ENCODE assay signal across 1 cellular context in genomic region chr2:191009541-191010374, GRCh38.
TF ChIP-seq lines count a peak whose summit lies in the region.

No MANE protein-coding gene starts in this region.

TF ChIP-seq in SK-N-SH, 30 proteins besides CTCF, POLR2A, EP300 and RAD21:
- TF ChIP-seq, protein P1, sequence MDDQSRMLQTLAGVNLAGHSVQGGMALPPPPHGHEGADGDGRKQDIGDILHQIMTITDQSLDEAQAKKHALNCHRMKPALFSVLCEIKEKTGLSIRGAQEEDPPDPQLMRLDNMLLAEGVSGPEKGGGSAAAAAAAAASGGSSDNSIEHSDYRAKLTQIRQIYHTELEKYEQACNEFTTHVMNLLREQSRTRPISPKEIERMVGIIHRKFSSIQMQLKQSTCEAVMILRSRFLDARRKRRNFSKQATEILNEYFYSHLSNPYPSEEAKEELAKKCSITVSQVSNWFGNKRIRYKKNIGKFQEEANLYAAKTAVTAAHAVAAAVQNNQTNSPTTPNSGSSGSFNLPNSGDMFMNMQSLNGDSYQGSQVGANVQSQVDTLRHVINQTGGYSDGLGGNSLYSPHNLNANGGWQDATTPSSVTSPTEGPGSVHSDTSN (IDR thresholded peaks at IDR 0.05): no peak
- TF ChIP-seq SIN3A (IDR thresholded peaks at IDR 0.05; ENCODE audit: borderline replicate concordance, low read depth, low read length): no peak
- TF ChIP-seq TEAD4 (IDR thresholded peaks at IDR 0.05; ENCODE audit: borderline replicate concordance, insufficient read depth): no peak
- no peak for TF ChIP-seq NFIC (IDR thresholded peaks at IDR 0.05; ENCODE audit: borderline replicate concordance)
- no peak for TF ChIP-seq YY1 (IDR thresholded peaks at IDR 0.05; ENCODE audit: low read depth)
- TF ChIP-seq GABPA (IDR thresholded peaks at IDR 0.05; ENCODE audit: low read depth): no peak
- no peak for TF ChIP-seq RXRA (IDR thresholded peaks at IDR 0.05; ENCODE audit: borderline replicate concordance, low read depth)
- no peak for TF ChIP-seq SMC3 (IDR thresholded peaks at IDR 0.05; ENCODE audit: low read depth, low read length)
- TF ChIP-seq EZH2phosphoT487 (IDR thresholded peaks at IDR 0.05; ENCODE audit: borderline replicate concordance, low read depth): no peak
- TF ChIP-seq CHD2 (IDR thresholded peaks at IDR 0.05; ENCODE audit: low read length, partially characterized antibody): no peak
- no peak for TF ChIP-seq MEF2A (IDR thresholded peaks at IDR 0.05; ENCODE audit: borderline replicate concordance, low read depth)
- no peak for TF ChIP-seq ELF1 (IDR thresholded peaks at IDR 0.05)
- TF ChIP-seq GATA2 (CRISPR knock-in tag; IDR thresholded peaks at IDR 0.05): no peak
- no peak for TF ChIP-seq REST (IDR thresholded peaks at IDR 0.05; ENCODE audit: low read depth, low read length)
- TF ChIP-seq IRF3 (IDR thresholded peaks at IDR 0.05; ENCODE audit: low read depth, low read length): no peak
- TF ChIP-seq, protein P2, sequence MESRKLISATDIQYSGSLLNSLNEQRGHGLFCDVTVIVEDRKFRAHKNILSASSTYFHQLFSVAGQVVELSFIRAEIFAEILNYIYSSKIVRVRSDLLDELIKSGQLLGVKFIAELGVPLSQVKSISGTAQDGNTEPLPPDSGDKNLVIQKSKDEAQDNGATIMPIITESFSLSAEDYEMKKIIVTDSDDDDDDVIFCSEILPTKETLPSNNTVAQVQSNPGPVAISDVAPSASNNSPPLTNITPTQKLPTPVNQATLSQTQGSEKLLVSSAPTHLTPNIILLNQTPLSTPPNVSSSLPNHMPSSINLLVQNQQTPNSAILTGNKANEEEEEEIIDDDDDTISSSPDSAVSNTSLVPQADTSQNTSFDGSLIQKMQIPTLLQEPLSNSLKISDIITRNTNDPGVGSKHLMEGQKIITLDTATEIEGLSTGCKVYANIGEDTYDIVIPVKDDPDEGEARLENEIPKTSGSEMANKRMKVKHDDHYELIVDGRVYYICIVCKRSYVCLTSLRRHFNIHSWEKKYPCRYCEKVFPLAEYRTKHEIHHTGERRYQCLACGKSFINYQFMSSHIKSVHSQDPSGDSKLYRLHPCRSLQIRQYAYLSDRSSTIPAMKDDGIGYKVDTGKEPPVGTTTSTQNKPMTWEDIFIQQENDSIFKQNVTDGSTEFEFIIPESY (IDR thresholded peaks at IDR 0.05; ENCODE audit: borderline replicate concordance, low read depth): no peak
- TF ChIP-seq, protein P3, sequence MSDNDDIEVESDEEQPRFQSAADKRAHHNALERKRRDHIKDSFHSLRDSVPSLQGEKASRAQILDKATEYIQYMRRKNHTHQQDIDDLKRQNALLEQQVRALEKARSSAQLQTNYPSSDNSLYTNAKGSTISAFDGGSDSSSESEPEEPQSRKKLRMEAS (IDR thresholded peaks at IDR 0.05; ENCODE audit: low read depth): no peak
- no peak for TF ChIP-seq TAF1 (IDR thresholded peaks at IDR 0.05; ENCODE audit: borderline replicate concordance, low read depth, low read length)
